Comparison of ENCODE assay signal across 34 cellular contexts in genomic region chr16:26330654-26331053, GRCh38.
"Had no signal": no experiment of that assay in that cellular context is flagged by ENCODE, and none has a peak within 500 bp of the region (broad histone marks: within the 10 kb centered on the region; RNA-seq: fewer than 3 reads in every experiment).

No MANE protein-coding gene starts in this region.

- H3K4me3 ChIP-seq: adrenal gland, ascending aorta, body of pancreas, breast epithelium, cardiac muscle cell had no signal

- DNase-seq: activated effector memory CD4-positive, alpha-beta T cell treated with anti-CD3 and anti-CD28 coated beads, Interleukin-2, amount 50 U/mL, for 16 hours; activated effector memory CD4-positive, alpha-beta T cell treated with Interleukin-2 at 50 U/mL for 16 hours; activated gamma-delta T cell; activated gamma-delta T cell treated with Interleukin-2 at 50 U/mL for 16 hours; activated naive CD4-positive, alpha-beta T cell; activated naive CD4-positive, alpha-beta T cell treated with anti-CD3 and anti-CD28 coated beads for 36 hours; activated naive CD4-positive, alpha-beta T cell treated with anti-CD3 and anti-CD28 coated beads, Interleukin-2, amount 10 ng/mL, durations not matched to agents 7 days and 5 days; activated naive CD4-positive, alpha-beta T cell treated with anti-CD3 and anti-CD28 coated beads, Interleukin-2, amount 50 U/mL, for 16 hours; activated naive CD4-positive, alpha-beta T cell treated with Interleukin-2 at 50 U/mL for 16 hours; activated naive CD8-positive, alpha-beta T cell treated with anti-CD3 and anti-CD28 coated beads for 36 hours; activated naive CD8-positive, alpha-beta T cell treated with anti-CD3 and anti-CD28 coated beads, Interleukin-2, amount 10 ng/mL, durations not matched to agents 7 days and 5 days; activated naive CD8-positive, alpha-beta T cell treated with anti-CD3 and anti-CD28 coated beads, Interleukin-2, amount 50 U/mL, for 24 hours; activated T-cell treated with anti-CD3 and anti-CD28 coated beads, Interleukin-2, amount 50 U/mL, for 1 hour; activated T-cell treated with anti-CD3 and anti-CD28 coated beads, Interleukin-2, amount 50 U/mL, for 24 hours; activated T-cell treated with anti-CD3 and anti-CD28 coated beads, Interleukin-2, amount 50 U/mL, for 4 hours; activated T-cell treated with anti-CD3 and anti-CD28 coated beads, Interleukin-2, amount 50 U/mL, for 48 hours; activated T-cell treated with anti-CD3 and anti-CD28 coated beads, Interleukin-2, amount 50 U/mL, for 72 hours; adrenal gland; amniotic stem cell; amygdala; anterior cingulate cortex; aorta; body of pancreas; brain microvascular endothelial cell; caudate nucleus; central memory CD4-positive, alpha-beta T cell; cerebellar nuclear complex had no signal

- H3K9me3 ChIP-seq: adrenal gland, ascending aorta had no signal

- FAIRE-seq: astrocyte, bronchial epithelial cell had no signal

- H3K27ac ChIP-seq: adrenal gland, ascending aorta, body of pancreas, brain microvascular endothelial cell, breast epithelium, cardiac muscle cell had no signal

- ATAC-seq: activated naive CD4-positive, alpha-beta T cell treated with anti-CD3 and anti-CD28 coated beads, Interleukin-2, amount 50 U/mL, for 72 hours; activated naive CD8-positive, alpha-beta T cell treated with anti-CD3 and anti-CD28 coated beads, Interleukin-2, amount 50 U/mL, for 24 hours; activated T-cell treated with anti-CD3 and anti-CD28 coated beads, Interleukin-2, amount 50 U/mL, for 4 hours; activated T-cell treated with anti-CD3 and anti-CD28 coated beads, Interleukin-2, amount 50 U/mL, for 72 hours; activated T-helper 17 cell treated with anti-CD3 and anti-CD28 coated beads, Interleukin-2, amount 50 U/mL, for 72 hours; body of pancreas had no signal

- H3K36me3 ChIP-seq: adrenal gland, ascending aorta, brain microvascular endothelial cell, breast epithelium, cardiac muscle cell had no signal

- H3K4me1 ChIP-seq: adrenal gland, ascending aorta, body of pancreas, breast epithelium had no signal

- H3K27me3 ChIP-seq: adrenal gland, ascending aorta, body of pancreas, brain microvascular endothelial cell, breast epithelium, cardiac muscle cell had no signal
